Comparison of ENCODE assay signal across 1 cellular context in genomic region chr15:34367128-34368081, GRCh38.
TF ChIP-seq lines count a peak whose summit lies in the region.

Gene LPCAT4 (minus strand): TSS chr15:34367196. CDS start chr15:34367100, 96 bp downstream.

TF ChIP-seq in HepG2, 621 proteins besides CTCF, POLR2A, EP300 and RAD21 (continued from another document and continues in another):
- TF ChIP-seq ZBED4 (CRISPR knock-in tag; IDR thresholded peaks at IDR 0.05; ENCODE audit: borderline replicate concordance) (peak; percentile 80; the same call in 1 of the 2 replicates), ZFYVE20 (CRISPR knock-in tag; IDR thresholded peaks at IDR 0.05; ENCODE audit: borderline replicate concordance, low read depth) (no peak), JDP2 (CRISPR knock-in tag; IDR thresholded peaks at IDR 0.05; ENCODE audit: borderline replicate concordance) (no peak), SATB2 (CRISPR knock-in tag; IDR thresholded peaks at IDR 0.05) (no peak), ZNF430 (CRISPR knock-in tag; IDR thresholded peaks at IDR 0.05) (peak; percentile 69), RAD51 (IDR thresholded peaks at IDR 0.05; ENCODE audit: borderline replicate concordance) (no peak), ZBTB7B (CRISPR knock-in tag; IDR thresholded peaks at IDR 0.05) (peak; percentile 85), TIGD3 (CRISPR knock-in tag; IDR thresholded peaks at IDR 0.05; ENCODE audit: borderline replicate concordance) (no peak), KDM5B (CRISPR knock-in tag; IDR thresholded peaks at IDR 0.05; ENCODE audit: borderline replicate concordance) (peak; percentile 92), ZNF343 (CRISPR knock-in tag; IDR thresholded peaks at IDR 0.05) (peak; percentile 77; the same call in 1 of the 2 replicates), RBAK (CRISPR knock-in tag; IDR thresholded peaks at IDR 0.05) (no peak), ZFP41 (CRISPR knock-in tag; IDR thresholded peaks at IDR 0.05; ENCODE audit: borderline replicate concordance) (no peak), GLMP (CRISPR knock-in tag; IDR thresholded peaks at IDR 0.05; ENCODE audit: borderline replicate concordance) (no peak), RARA (CRISPR knock-in tag; IDR thresholded peaks at IDR 0.05) (no peak), KDM5A (IDR thresholded peaks at IDR 0.05; ENCODE audit: borderline replicate concordance, low read length) (peak; percentile 50; the same call in 1 of the 2 replicates), MAF1 (CRISPR knock-in tag; IDR thresholded peaks at IDR 0.05; ENCODE audit: borderline replicate concordance) (no peak), GMEB2 (CRISPR knock-in tag; IDR thresholded peaks at IDR 0.05; ENCODE audit: low read depth) (no peak), ATF3 (CRISPR knock-in tag; IDR thresholded peaks at IDR 0.05) (no peak), ARID3A (IDR thresholded peaks at IDR 0.05; ENCODE audit: low read depth, low read length) (no peak), CHD4 (IDR thresholded peaks at IDR 0.05; ENCODE audit: borderline replicate concordance, low read length) (no peak), ZNF350 (CRISPR knock-in tag; IDR thresholded peaks at IDR 0.05; ENCODE audit: borderline replicate concordance, low read depth) (peak; percentile 73; the same call in 1 of the 2 replicates), ZNF230 (CRISPR knock-in tag; IDR thresholded peaks at IDR 0.05) (no peak), ZNF280B (CRISPR knock-in tag; IDR thresholded peaks at IDR 0.05; ENCODE audit: borderline replicate concordance) (peak; percentile 61; the same call in 1 of the 2 replicates), SNAPC4 (CRISPR knock-in tag; IDR thresholded peaks at IDR 0.05) (0 out of 2 replicates have a peak, but pooled peaks have one; percentile 44), ZMYM3 (CRISPR knock-in tag; IDR thresholded peaks at IDR 0.05) (peak; percentile 75; the same call in 1 of the 2 replicates), TRIM24 (CRISPR knock-in tag; IDR thresholded peaks at IDR 0.05) (no peak), ZBTB20 (CRISPR knock-in tag; IDR thresholded peaks at IDR 0.05; ENCODE audit: borderline replicate concordance, low read depth) (peak; percentile 69; the same call in 1 of the 2 replicates), ZNF276 (CRISPR knock-in tag; IDR thresholded peaks at IDR 0.05; ENCODE audit: low read depth) (no peak), GMEB1 (CRISPR knock-in tag; IDR thresholded peaks at IDR 0.05; ENCODE audit: borderline replicate concordance) (peak; percentile 66; the same call in 1 of the 2 replicates), PATZ1 (CRISPR knock-in tag; IDR thresholded peaks at IDR 0.05) (peak; percentile 18; the same call in 1 of the 2 replicates)
